In genomic region chr17:8192070-8192815, GRCh38 we compare ENCODE assay signal across 8 cellular contexts. TPM values are rescaled to one million over a fixed set of nuclear protein-coding genes. Genes with fewer than 3 reads are reported as not detected.
A peak's percentile ranks its signal among the peaks of the same experiment; 100 is the strongest.
DNase-seq lines count a peak whose midpoint lies in the region; ATAC-seq and TF ChIP-seq lines count a peak whose summit lies in the region.

No MANE protein-coding gene starts in this region.

- TF ChIP-seq POLR2A in breast epithelium (IDR thresholded peaks at IDR 0.05), result peak; percentile 67

- H3K27ac ChIP-seq in SK-N-MC (peak overlapping the region; percentile 78), breast epithelium (peak overlapping the region; percentile 68 to 93), iPS DF 6.9 (ENCODE audit: low read length) (no peak overlapping the region)

- H3K27me3 ChIP-seq in breast epithelium (no peaks in the 10 kb centered on the region), iPS DF 6.9 (ENCODE audit: control insufficient read depth, insufficient read depth, low read length) (no peaks in the 10 kb centered on the region)

- peak overlapping the region; percentile 62 for H3K9ac ChIP-seq in SK-N-MC (ENCODE audit: insufficient read length)

- intact Hi-C loops in breast epithelium (cut with DNase I; ENCODE audit: low total_unique reads), result no loop called here

- H3K9me3 ChIP-seq in SK-N-MC (ENCODE audit: low read depth, low read length) (no peaks in the 10 kb centered on the region), breast epithelium (no peaks in the 10 kb centered on the region), iPS DF 6.9 (ENCODE audit: control insufficient read depth, insufficient read depth, low read length) (no peaks in the 10 kb centered on the region)

- H3K36me3 ChIP-seq in SK-N-MC (ENCODE audit: insufficient read depth, low read length), result no peaks in the 10 kb centered on the region
- H3K36me3 ChIP-seq in breast epithelium, result no peaks in the 10 kb centered on the region
- H3K36me3 ChIP-seq in iPS DF 6.9 (ENCODE audit: control insufficient read depth, insufficient read depth, low read length), result no peaks in the 10 kb centered on the region

- ATAC-seq in GM19324 (IDR thresholded peaks at IDR 0.05; ENCODE audit: low FRiP score, unreplicated experiment) (peak; percentile 22), HG03108 (IDR thresholded peaks at IDR 0.05; ENCODE audit: unreplicated experiment) (no peak)

- DNase-seq in AG09309 (ENCODE audit: low read depth) (no peak), NAMALWA (ENCODE audit: low spot score) (peak; percentile 85), SK-N-MC (ENCODE audit: low read depth, low spot score) (no peak), breast epithelium (ENCODE audit: low spot score in 2 of 2) (peak; percentile 74 to 85), iPS DF 6.9 (ENCODE audit: low read depth, low spot score) (peak; percentile 93), renal cortical epithelial cell (ENCODE audit: low read depth) (peak; percentile 97)

- TF ChIP-seq CTCF in AG09309 (IDR thresholded peaks at IDR 0.05; ENCODE audit: control insufficient read depth, insufficient read depth, low read depth, low read length, missing control alignments) (no peak), breast epithelium (IDR thresholded peaks at IDR 0.05) (no peak)

- no CpG with 5 or more reads among the region's 12 CpGs for WGBS in iPS DF 6.9 (ENCODE audit: insufficient coverage, insufficient read length)

- peak overlapping the region; percentile 19 for H3K4me3 ChIP-seq in AG09309 (ENCODE audit: control insufficient read depth, low read depth, low read length)
- H3K4me3 ChIP-seq in SK-N-MC, result peak overlapping the region; percentile 75
- H3K4me3 ChIP-seq in breast epithelium, result peak overlapping the region; percentile 35 to 58 (median 38)
- peak overlapping the region; percentile 16; the same call in 1 of the 2 replicates for H3K4me3 ChIP-seq in iPS DF 6.9 (ENCODE audit: low read length)

- H3K4me1 ChIP-seq in breast epithelium (peaks cover 0 to 10% of the 10 kb centered on the region in 2 donors), iPS DF 6.9 (ENCODE audit: control insufficient read depth, insufficient read depth, low read length) (peaks cover 7% of the 10 kb centered on the region)

RNA-seq across cellular contexts. Expression of gene BORCS6, which starts 2.3 kb away (rescaled TPM):
- 10 to 100 TPM in 2 of 3 donors, 1 to 10 TPM in 1; 8.5 to 11.5 (median 10.8) TPM for total RNA-seq in breast epithelium
- total RNA-seq in renal cortical epithelial cell, result 11.5 and 12.9 TPM in 2 replicates

RNA-seq across cellular contexts. Expression of gene TMEM107, which starts 16.1 kb away (rescaled TPM):
- total RNA-seq in breast epithelium, result 10 to 100 TPM; 15.7 to 83.1 (median 41.0) TPM
- 22.7 and 24.0 TPM in 2 replicates for total RNA-seq in renal cortical epithelial cell

RNA-seq across cellular contexts. Expression of gene AURKB, which starts 18.1 kb away (rescaled TPM):
- total RNA-seq in breast epithelium, result 1 to 10 TPM in 2 of 3 donors, under 1 TPM in 1; 0.44 to 3.8 (median 1.6) TPM
- 1.0 and 27.8 TPM in 2 replicates for total RNA-seq in renal cortical epithelial cell

RNA-seq across cellular contexts. Expression of gene VAMP2, which starts 29.5 kb away (rescaled TPM):
- total RNA-seq in breast epithelium (10 to 100 TPM; 21.8 to 30.2 (median 28.1) TPM), renal cortical epithelial cell (2.6 and 6.2 TPM in 2 replicates)

RNA-seq across cellular contexts. Expression of gene PER1, which starts 40.0 kb away (rescaled TPM):
- total RNA-seq in breast epithelium, result 100 to 1,000 TPM in 2 of 3 donors, 10 to 100 TPM in 1; 97.3 to 167 (median 115) TPM
- 4.3 and 34.5 TPM in 2 replicates for total RNA-seq in renal cortical epithelial cell

Comparison
In these comparisons a context has a peak if more than half of its experiments do, and no peak if none do; other contexts are left out.
1. DNase-seq: peak in NAMALWA (single experiment), breast epithelium (2 of 2), iPS DF 6.9 (single experiment) and renal cortical epithelial cell (single experiment); none in AG09309 (single experiment) and SK-N-MC (single experiment).
2. H3K4me3 ChIP-seq: peak in every context shown above with its lines; median percentile 75 in SK-N-MC; 38 in breast epithelium; 19 in AG09309; 16 in iPS DF 6.9.